ENCODE assay signal across 9 cellular contexts in genomic region chr11:123057604-123058305, GRCh38. TPM values are rescaled to one million over a fixed set of nuclear protein-coding genes. Genes with fewer than 3 reads are reported as not detected.
DNase-seq lines count a peak whose midpoint lies in the region; ATAC-seq and TF ChIP-seq lines count a peak whose summit lies in the region.
"Had no signal": no experiment of that assay in that cellular context is flagged by ENCODE, and none has a peak within 500 bp of the region (broad histone marks: within the 10 kb centered on the region; RNA-seq: fewer than 3 reads in every experiment).

No MANE protein-coding gene starts in this region.

- peaks cover 74% of the 10 kb centered on the region for H3K36me3 ChIP-seq in iPS-20b (ENCODE audit: insufficient read depth, low read depth, low read length)
- H3K36me3 ChIP-seq in uterus, result no peaks in the 10 kb centered on the region

- POLR2A ChIA-PET in activated CD4-positive, alpha-beta memory T cell treated with anti-CD3 and anti-CD28 coated beads for 36 hours (lab: Charles Lee), result interaction anchor here (1.1 to 12.4 kb wide), 4 partner anchors 11 to 175 kb away, joined by 3 to 202 read pairs (median 5); no protein-coding TSS in a partner anchor

- DNase-seq in stimulated activated CD4-positive, alpha-beta T cell treated with anti-CD3 and anti-CD28 coated beads, Interleukin-15, amount 100 ng/mL, for 24 hours, result peak; percentile 27
- DNase-seq in stimulated activated CD4-positive, alpha-beta T cell treated with anti-CD3 and anti-CD28 coated beads, Interleukin-12 subunit alpha, Interleukin-12 subunit beta, amount 100 ng/mL, for 4 hours, result no peak
- no peak for DNase-seq in activated CD4-positive, alpha-beta memory T cell treated with anti-CD3 and anti-CD28 coated beads for 36 hours
- DNase-seq in uterus, result no peak
- no peak for DNase-seq in activated CD4-positive, alpha-beta T cell treated with anti-CD3 and anti-CD28 coated beads for 4 hours

- CTCF ChIA-PET in activated CD4-positive, alpha-beta memory T cell treated with anti-CD3 and anti-CD28 coated beads for 36 hours (lab: Charles Lee), result interaction anchor here (1.1 to 4.5 kb wide), 3 partner anchors 189 to 202 kb away, joined by 3 to 20 read pairs (median 8); no protein-coding TSS in a partner anchor

- H3K9me3 ChIP-seq in iPS-20b (ENCODE audit: insufficient read depth, low read depth, low read length) (no peaks in the 10 kb centered on the region), uterus (no peaks in the 10 kb centered on the region)
- H3K9me3 ChIP-seq: thoracic aorta had no signal

- no peak overlapping the region for H3K9ac ChIP-seq in iPS-20b (ENCODE audit: low read depth, low read length)

- no peaks in the 10 kb centered on the region for H3K27me3 Mint-ChIP-seq in activated CD4-positive, alpha-beta memory T cell treated with anti-CD3 and anti-CD28 coated beads for 36 hours

- H3K4me3 Mint-ChIP-seq in activated CD4-positive, alpha-beta memory T cell treated with anti-CD3 and anti-CD28 coated beads for 36 hours, result peak overlapping the region; percentile 99

- TF ChIP-seq CTCF in uterus (IDR thresholded peaks at IDR 0.05), result no peak

- H3K36me3 Mint-ChIP-seq in activated CD4-positive, alpha-beta memory T cell treated with anti-CD3 and anti-CD28 coated beads for 36 hours, result peaks cover 77% of the 10 kb centered on the region

- no peaks in the 10 kb centered on the region for H3K9me3 Mint-ChIP-seq in activated CD4-positive, alpha-beta memory T cell treated with anti-CD3 and anti-CD28 coated beads for 36 hours

- no peak for TF ChIP-seq POLR2A in uterus (IDR thresholded peaks at IDR 0.05)

- H3K4me1 ChIP-seq in iPS-20b (ENCODE audit: insufficient read depth, low read length) (peaks cover 4% of the 10 kb centered on the region; the same call in 1 of the 2 replicates), uterus (peaks cover 11 to 13% of the 10 kb centered on the region in 2 donors)

- ATAC-seq in GM18909 (IDR thresholded peaks at IDR 0.05; ENCODE audit: poor library complexity, unreplicated experiment) (no peak), GM21717 (IDR thresholded peaks at IDR 0.05; ENCODE audit: unreplicated experiment) (no peak)

- H3K27ac Mint-ChIP-seq in activated CD4-positive, alpha-beta memory T cell treated with anti-CD3 and anti-CD28 coated beads for 36 hours, result peak overlapping the region; percentile 100

- H3K4me1 Mint-ChIP-seq in activated CD4-positive, alpha-beta memory T cell treated with anti-CD3 and anti-CD28 coated beads for 36 hours (ENCODE audit: low read depth), result peaks cover 53% of the 10 kb centered on the region

- intact Hi-C loops in activated CD4-positive, alpha-beta memory T cell treated with anti-CD3 and anti-CD28 coated beads for 36 hours (cut with micrococcal nuclease), result loop anchor here (2.0 kb wide), 1 partner anchor 75 kb away; no protein-coding TSS in a partner anchor
- intact Hi-C loops in uterus (cut with DNase I; ENCODE audit: low total_unique reads), result no loop called here

- H3K27ac ChIP-seq in iPS-20b (ENCODE audit: low read length), result no peak overlapping the region
- peak overlapping the region; percentile 9 to 100 for H3K27ac ChIP-seq in uterus

- peak overlapping the region; percentile 97; the same call in 1 of the 2 replicates for H3K4me3 ChIP-seq in iPS-20b (ENCODE audit: low read length)
- no peak overlapping the region for H3K4me3 ChIP-seq in uterus

- H3K27me3 ChIP-seq in iPS-20b (ENCODE audit: insufficient read depth, low read length), result no peaks in the 10 kb centered on the region
- no peaks in the 10 kb centered on the region for H3K27me3 ChIP-seq in uterus

RNA-seq across cellular contexts. Expression of gene HSPA8, which starts 4.2 kb away (rescaled TPM):
- 1,000 to 10,000 TPM; 2,378 to 2,407 TPM for total RNA-seq in activated CD4-positive, alpha-beta memory T cell treated with anti-CD3 and anti-CD28 coated beads for 36 hours
- total RNA-seq in uterus, result 1,000 to 10,000 TPM in 1 of 4 donors, 100 to 1,000 TPM in 3; 360 to 1,864 (median 476) TPM
